ENCODE assay signal across 1 cellular context in genomic region chr19:17532116-17532515, GRCh38.
TF ChIP-seq lines count a peak whose summit lies in the region.

No MANE protein-coding gene starts in this region.

TF ChIP-seq in K562, 482 proteins besides CTCF, POLR2A, EP300 and RAD21:
- TF ChIP-seq ZNF41 (CRISPR knock-in tag; conservative IDR thresholded peaks at IDR 0.05) (no peak), SMC3 (conservative IDR thresholded peaks at IDR 0.05; ENCODE audit: insufficient read depth, low read depth, low read length) (no peak), TEAD2 (tag; IDR thresholded peaks at IDR 0.05) (no peak), SAFB2 (IDR thresholded peaks at IDR 0.05; ENCODE audit: borderline replicate concordance, low read depth, low read length, severe bottlenecking) (no peak), ZNF449 (CRISPR knock-in tag; IDR thresholded peaks at IDR 0.05) (no peak), PCBP1 (IDR thresholded peaks at IDR 0.05; ENCODE audit: low read depth, low read length, poor library complexity, severe bottlenecking) (no peak), HBP1 (CRISPR knock-in tag; IDR thresholded peaks at IDR 0.05) (no peak), ZNF740 (CRISPR knock-in tag; IDR thresholded peaks at IDR 0.05) (no peak), ZNF740 (tag; IDR thresholded peaks at IDR 0.05) (no peak), E2F6 (IDR thresholded peaks at IDR 0.05; ENCODE audit: borderline replicate concordance in 1 of 2, extremely low read depth in 1 of 2, insufficient read depth in 1 of 2, insufficient read length in 1 of 2, low read depth in 1 of 2, low read length in 1 of 2, poor library complexity in 1 of 2, severe bottlenecking in 1 of 2) (peak in 1 of 2 experiments; percentile 65), DIDO1 (tag; IDR thresholded peaks at IDR 0.05; ENCODE audit: low read depth) (no peak), ZMIZ1 (IDR thresholded peaks at IDR 0.05; ENCODE audit: low read depth in 2 of 2, low read length in 2 of 2) (no peak), RCOR1 (IDR thresholded peaks at IDR 0.05; ENCODE audit: borderline replicate concordance in 1 of 2, low read depth in 2 of 2, low read length in 2 of 2) (no peak), THAP7 (CRISPR knock-in tag; IDR thresholded peaks at IDR 0.05) (no peak), TOE1 (IDR thresholded peaks at IDR 0.05; ENCODE audit: borderline replicate concordance) (no peak), TOE1 (CRISPR knock-in tag; IDR thresholded peaks at IDR 0.05; ENCODE audit: borderline replicate concordance, low read depth) (no peak), ESRRA (IDR thresholded peaks at IDR 0.05; ENCODE audit: borderline replicate concordance, low read depth) (no peak), MAX (CRISPR knock-in tag; IDR thresholded peaks at IDR 0.05) (peak; percentile 47)
